ENCODE assay signal across 8 cellular contexts in the genomic region with DNA sequence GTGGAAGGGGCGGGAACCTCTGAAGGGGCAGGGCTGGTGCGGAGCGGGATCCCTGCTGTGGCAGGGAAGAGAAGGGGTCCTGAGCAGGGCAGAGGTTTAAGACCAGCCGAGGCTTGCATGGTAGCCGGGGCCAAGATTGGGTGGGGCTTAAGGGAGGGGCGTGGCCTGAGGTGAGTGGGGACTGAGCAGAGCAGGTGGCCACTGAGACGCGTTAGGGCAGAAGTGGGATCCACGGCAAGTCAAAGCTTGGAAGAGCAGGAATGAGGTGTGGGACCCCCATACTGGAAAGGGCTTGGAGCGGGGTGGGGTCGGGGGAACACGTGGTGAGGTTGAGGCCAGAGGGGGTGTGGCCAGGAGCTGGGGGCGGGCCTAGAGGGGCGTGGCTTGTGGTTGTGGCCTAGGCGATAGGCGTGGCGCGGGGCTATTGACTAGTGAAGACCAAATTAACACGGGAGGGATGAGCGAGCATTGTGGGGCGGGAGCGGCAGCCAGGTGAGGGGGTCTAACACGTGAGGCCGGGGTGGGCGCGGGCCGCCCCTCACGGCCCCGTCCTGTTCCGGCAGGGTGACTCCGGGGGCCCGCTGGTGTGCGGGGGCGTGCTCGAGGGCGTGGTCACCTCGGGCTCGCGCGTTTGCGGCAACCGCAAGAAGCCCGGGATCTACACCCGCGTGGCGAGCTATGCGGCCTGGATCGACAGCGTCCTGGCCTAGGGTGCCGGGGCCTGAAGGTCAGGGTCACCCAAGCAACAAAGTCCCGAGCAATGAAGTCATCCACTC. TPM values are rescaled to one million over a fixed set of nuclear protein-coding genes. Genes with fewer than 3 reads are reported as not detected.
DNase-seq lines count a peak whose midpoint lies in the region; ATAC-seq and TF ChIP-seq lines count a peak whose summit lies in the region.

No MANE protein-coding gene starts in this region.

- CTCF ChIA-PET in OCI-LY7 (lab: Charles Lee; ENCODE audit: unreplicated experiment), result interaction anchor here (0.9 kb wide), 1 partner anchor 60 kb away, joined by 3 read pairs; no protein-coding TSS in a partner anchor

- H3K4me3 ChIP-seq in OCI-LY7 (ENCODE audit: low read depth, low read length, poor library complexity, severe bottlenecking), result peak overlapping the region; percentile 59

- no peaks in the 10 kb centered on the region for H3K36me3 ChIP-seq in OCI-LY7 (ENCODE audit: insufficient read depth, low read length)

- TF ChIP-seq CTCF in OCI-LY7 (conservative IDR thresholded peaks at IDR 0.05; ENCODE audit: low read length), result no peak

- H3K4me1 ChIP-seq in OCI-LY7 (ENCODE audit: insufficient read depth, low read length, poor library complexity, severe bottlenecking), result peaks cover 31% of the 10 kb centered on the region

- no peaks in the 10 kb centered on the region for H3K9me3 ChIP-seq in OCI-LY7 (ENCODE audit: low read length)

- POLR2A ChIA-PET in OCI-LY7 (lab: Charles Lee), result interaction anchor here (0.5 kb wide), 1 partner anchor 103 kb away, joined by 5 read pairs; no protein-coding TSS in a partner anchor

- BruUV-seq in OCI-LY7 (replicated peaks; lab: Mats Ljungman, UMichigan), result no TSS peak

- peak overlapping the region; percentile 38; the same call in 1 of the 2 replicates for H2AFZ ChIP-seq in OCI-LY7 (ENCODE audit: low read length)

- no peak for ATAC-seq in GM18519 (IDR thresholded peaks at IDR 0.05; ENCODE audit: low FRiP score, unreplicated experiment)

- intact Hi-C loops in OCI-LY7 (cut with micrococcal nuclease; ENCODE audit: unreplicated experiment), result loop anchor here (1.0 to 2.0 kb wide), 6 partner anchors 31 to 312 kb away; a partner anchor contains a TSS

- no peaks in the 10 kb centered on the region for H3K79me2 ChIP-seq in OCI-LY7 (ENCODE audit: insufficient read depth, low read depth, low read length)

- no peaks in the 10 kb centered on the region for H3K9me2 ChIP-seq in OCI-LY7 (ENCODE audit: insufficient read depth, low read length)

- H3K4me2 ChIP-seq in OCI-LY7 (ENCODE audit: low read length), result peak overlapping the region; percentile 83

- H3K27ac ChIP-seq in OCI-LY7 (ENCODE audit: low read depth, low read length, poor library complexity, severe bottlenecking), result peak overlapping the region; percentile 50

- H4K20me1 ChIP-seq in OCI-LY7 (ENCODE audit: insufficient read depth, low read length), result no peaks in the 10 kb centered on the region

- peak; percentile 76 for DNase-seq in D341Med (ENCODE audit: low spot score)
- peak; percentile 89 for DNase-seq in OCI-LY7 (ENCODE audit: low spot score)
- peak; percentile 67 for DNase-seq in activated T-helper 1 cell treated with Interleukin-2 at 50 U/mL for 16 hours (ENCODE audit: low read depth)
- DNase-seq in germinal center (ENCODE audit: low spot score), result peak; percentile 84
- DNase-seq in stimulated activated CD4-positive, alpha-beta T cell treated with anti-CD3 and anti-CD28 coated beads, Interleukin-12 subunit alpha, Interleukin-12 subunit beta, amount 100 ng/mL, for 4 hours, result peak; percentile 69
- DNase-seq in NK-92 (lab: John Stamatoyannopoulos, UW; ENCODE audit: unreplicated experiment), result no peak
- no peak for DNase-seq in NCI-H2107 treated with DMSO at 0.1 percent for 48 hours (lab: John Stamatoyannopoulos, UW; ENCODE audit: unreplicated experiment)

RNA-seq across cellular contexts. Expression of a gene that starts 3.3 kb away (rescaled TPM):
- total RNA-seq in OCI-LY7 (2014; rRNA removed; shearing (Covaris generic)), result 0.35 TPM in 1 of 2 replicates, not detected in the other
- not detected in 2 replicates for total RNA-seq in OCI-LY7 (2022)

RNA-seq across cellular contexts. Expression of a gene that starts 10.6 kb away (rescaled TPM):
- total RNA-seq in OCI-LY7 (2014; rRNA removed; shearing (Covaris generic)), result not detected in 2 replicates
- not detected in 2 replicates for total RNA-seq in OCI-LY7 (2022)

RNA-seq across cellular contexts. Expression of a gene that starts 21.9 kb away (rescaled TPM):
- not detected in 2 replicates for total RNA-seq in OCI-LY7 (2014; rRNA removed; shearing (Covaris generic))
- not detected in 2 replicates for total RNA-seq in OCI-LY7 (2022)

RNA-seq across cellular contexts. Expression of a gene that starts 30.3 kb away (rescaled TPM):
- 12.9 and 19.1 TPM in 2 replicates for total RNA-seq in OCI-LY7 (2014; rRNA removed; shearing (Covaris generic))
- 54.3 and 61.4 TPM in 2 replicates for total RNA-seq in OCI-LY7 (2022)

RNA-seq across cellular contexts. Expression of a gene that starts 30.6 kb away (rescaled TPM):
- not detected in 2 replicates for total RNA-seq in OCI-LY7 (2014; rRNA removed; shearing (Covaris generic))
- total RNA-seq in OCI-LY7 (2022), result not detected in 2 replicates

Comparison
In these comparisons a context has a peak if more than half of its experiments do, and no peak if none do; other contexts are left out.
1. DNase-seq: peak in D341Med (single experiment), OCI-LY7 (single experiment), activated T-helper 1 cell treated with Interleukin-2 at 50 U/mL for 16 hours (single experiment), germinal center (single experiment) and stimulated activated CD4-positive, alpha-beta T cell treated with anti-CD3 and anti-CD28 coated beads, Interleukin-12 subunit alpha, Interleukin-12 subunit beta, amount 100 ng/mL, for 4 hours (single experiment); none in NK-92 (single experiment) and NCI-H2107 treated with DMSO at 0.1 percent for 48 hours (single experiment).